Comparison of ENCODE assay signal across 9 cellular contexts in the genomic region with DNA sequence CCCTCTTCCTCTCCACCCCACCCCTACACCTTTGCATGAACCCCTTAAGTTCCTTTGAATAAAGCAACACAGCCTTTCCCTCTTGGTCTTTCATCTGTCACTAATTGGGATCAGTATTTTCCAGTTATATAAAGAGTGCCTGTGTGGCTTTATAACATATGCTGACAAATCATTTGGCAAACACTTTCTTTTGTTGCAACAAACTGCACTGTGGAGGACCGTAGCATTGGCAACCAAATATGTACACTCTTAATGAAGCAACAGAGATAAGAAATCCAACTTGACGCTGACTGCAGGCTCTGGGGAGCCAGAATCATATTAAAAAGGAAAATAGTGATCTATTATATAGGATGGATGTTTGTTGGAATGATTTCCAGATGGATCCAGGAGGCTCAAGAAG.
DNase-seq lines count a peak whose midpoint lies in the region; ATAC-seq and TF ChIP-seq lines count a peak whose summit lies in the region.
"Had no signal": no experiment of that assay in that cellular context is flagged by ENCODE, and none has a peak within 500 bp of the region (broad histone marks: within the 10 kb centered on the region; RNA-seq: fewer than 3 reads in every experiment).

No MANE protein-coding gene starts in this region.

- H3K27me3 Mint-ChIP-seq in CD14-positive monocyte (ENCODE audit: low read depth in 3 of 3), result peaks cover 1 to 8% (median 2%) of the 10 kb centered on the region in 3 donors

- no peak overlapping the region for H2BK5ac ChIP-seq in mesendoderm (ENCODE audit: low read length)

- H3K4me3 ChIP-seq in left ventricle myocardium inferior, result no peak overlapping the region
- no peak overlapping the region for H3K4me3 ChIP-seq in choroid plexus epithelial cell (ENCODE audit: low read depth, low read length)
- H3K4me3 ChIP-seq in mesendoderm (ENCODE audit: low read length), result no peak overlapping the region
- H3K4me3 ChIP-seq in aorta (ENCODE audit: low read length in 2 of 2), result no peak overlapping the region

- H3K36me3 ChIP-seq in left ventricle myocardium inferior (no peaks in the 10 kb centered on the region), mesendoderm (ENCODE audit: control insufficient read depth, insufficient read depth, low read length) (no peaks in the 10 kb centered on the region), aorta (ENCODE audit: control insufficient read depth in 1 of 2, insufficient read depth in 2 of 2, low read length in 1 of 2) (no peaks in the 10 kb centered on the region)

- intact Hi-C loops in Right ventricle myocardium superior (cut with DNase I), result no loop called here
- intact Hi-C loops in left ventricle myocardium inferior (cut with micrococcal nuclease), result no loop called here
- intact Hi-C loops in aorta (cut with DNase I), result no loop called here
- intact Hi-C loops in CD14-positive monocyte (cut with micrococcal nuclease), result no loop called here

- no CpG with 5 or more reads among the region's 2 CpGs for WGBS in mesendoderm (ENCODE audit: extremely low coverage, insufficient coverage, low lambda C conversion rate)
- 4 to 6% methylated on average over 2 of the region's 2 CpGs for WGBS in aorta, 2 donors

- no peak overlapping the region for H3K56ac ChIP-seq in mesendoderm (ENCODE audit: low read length)

- no peaks in the 10 kb centered on the region for H3K79me1 ChIP-seq in mesendoderm (ENCODE audit: low read length)

- no peak overlapping the region for H4K8ac ChIP-seq in mesendoderm (ENCODE audit: low read depth, low read length)

- H3K9me3 ChIP-seq in left ventricle myocardium inferior (replicated peaks) (no peaks in the 10 kb centered on the region), aorta (ENCODE audit: control insufficient read depth, low read length) (no peaks in the 10 kb centered on the region)

- H3K9me3 Mint-ChIP-seq in CD14-positive monocyte, result peaks cover 0 to 2% (median 0%) of the 10 kb centered on the region in 7 donors

- no peak overlapping the region for H3K18ac ChIP-seq in mesendoderm (ENCODE audit: low read length)

- H2AK5ac ChIP-seq in mesendoderm (ENCODE audit: low read length), result no peak overlapping the region

- H3K9ac ChIP-seq in mesendoderm (ENCODE audit: low read length), result no peak overlapping the region

- no peaks in the 10 kb centered on the region for H3K4me1 Mint-ChIP-seq in CD14-positive monocyte

- TF ChIP-seq CTCF in left ventricle myocardium inferior (IDR thresholded peaks at IDR 0.05; ENCODE audit: borderline replicate concordance), result no peak
- no peak for TF ChIP-seq CTCF in choroid plexus epithelial cell (conservative IDR thresholded peaks at IDR 0.05; ENCODE audit: low read depth, low read length)
- TF ChIP-seq CTCF in CD14-positive monocyte (IDR thresholded peaks at IDR 0.05), result no peak

- H3K36me3 Mint-ChIP-seq in CD14-positive monocyte, result no peaks in the 10 kb centered on the region

- H3K4ac ChIP-seq in mesendoderm (ENCODE audit: low read depth, low read length), result no peak overlapping the region

- H3K23ac ChIP-seq in mesendoderm (ENCODE audit: low read length), result no peak overlapping the region

- H3K27ac Mint-ChIP-seq in CD14-positive monocyte, result no peak overlapping the region

- DNase-seq in Right ventricle myocardium superior (no peak), left ventricle myocardium inferior (no peak), choroid plexus epithelial cell (ENCODE audit: low read depth) (peak; percentile 95), mesendoderm (no peak), aorta (no peak), COLO668 (lab: John Stamatoyannopoulos, UW; ENCODE audit: unreplicated experiment) (no peak), hepatic stellate cell (ENCODE audit: low spot score) (no peak), CD14-positive monocyte (ENCODE audit: low spot score) (no peak)
- DNase-seq: activated naive CD4-positive, alpha-beta T cell treated with anti-CD3 and anti-CD28 coated beads, Interleukin-2, amount 50 U/mL, for 16 hours had no signal

- no peak overlapping the region for H3K4me2 ChIP-seq in mesendoderm (ENCODE audit: low read length)

- H2BK15ac ChIP-seq in mesendoderm (replicated peaks; ENCODE audit: low read depth), result no peak overlapping the region

- H3K27me3 ChIP-seq in left ventricle myocardium inferior (ENCODE audit: low read depth) (no peaks in the 10 kb centered on the region), mesendoderm (ENCODE audit: insufficient read depth, low read length, poor library complexity) (no peaks in the 10 kb centered on the region), aorta (ENCODE audit: control insufficient read depth in 1 of 2, insufficient read depth in 2 of 2, low read length in 1 of 2) (no peaks in the 10 kb centered on the region)

- no peak overlapping the region for H4K5ac ChIP-seq in mesendoderm (ENCODE audit: low read length)

- H3K4me1 ChIP-seq in left ventricle myocardium inferior, result peaks cover 17% of the 10 kb centered on the region
- H3K4me1 ChIP-seq in mesendoderm (ENCODE audit: control insufficient read depth, low read depth, low read length), result peaks cover 13% of the 10 kb centered on the region
- H3K4me1 ChIP-seq in aorta (ENCODE audit: control insufficient read depth in 1 of 2, insufficient read depth in 2 of 2, low read length in 2 of 2), result no peaks in the 10 kb centered on the region

- no peaks in the 10 kb centered on the region for H3K79me2 ChIP-seq in mesendoderm (ENCODE audit: control insufficient read depth, insufficient read depth, low read length)

- ATAC-seq in Right ventricle myocardium superior (ENCODE audit: poor library complexity), result peak; percentile 93
- peak; percentile 65 for ATAC-seq in aorta (ENCODE audit: low FRiP score)

- H3K27ac ChIP-seq in left ventricle myocardium inferior (replicated peaks) (no peak overlapping the region), mesendoderm (ENCODE audit: low read depth, low read length) (peak overlapping the region; percentile 87), aorta (ENCODE audit: low read depth in 1 of 2, low read length in 2 of 2) (no peak overlapping the region)

- H3K4me3 Mint-ChIP-seq in CD14-positive monocyte, result no peak overlapping the region

- H2BK120ac ChIP-seq in mesendoderm (ENCODE audit: low read depth, low read length), result no peak overlapping the region
